In genomic region chr20:50663095-50663821, GRCh38 we compare ENCODE assay signal across 7 cellular contexts. TPM values are rescaled to one million over a fixed set of nuclear protein-coding genes. Genes with fewer than 3 reads are reported as not detected.
DNase-seq lines count a peak whose midpoint lies in the region; ATAC-seq and TF ChIP-seq lines count a peak whose summit lies in the region.

No MANE protein-coding gene starts in this region.

- H2BK120ac ChIP-seq in H9 (ENCODE audit: low read depth, low read length, poor library complexity, severe bottlenecking): no peak overlapping the region

- H3K4me2 ChIP-seq in H9 (ENCODE audit: insufficient read depth, insufficient read length, low read length): no peak overlapping the region

- no peak overlapping the region for H4K91ac ChIP-seq in H9 (ENCODE audit: insufficient read length, low read depth, low read length)

- peak; percentile 64 for TF ChIP-seq CTCF in H9 (conservative IDR thresholded peaks at IDR 0.05)

- H3K9ac ChIP-seq in H9 (ENCODE audit: extremely low read depth, insufficient read length, low read length) (no peak overlapping the region), duodenal mucosa (ENCODE audit: low read depth in 1 of 2, low read length in 2 of 2) (no peak overlapping the region)

- no peak overlapping the region for H2BK12ac ChIP-seq in H9 (ENCODE audit: insufficient read length, low read depth, low read length)

- H3K56ac ChIP-seq in H9 (ENCODE audit: insufficient read length, low read depth, low read length): no peak overlapping the region

- no CpG with 5 or more reads among the region's 10 CpGs for WGBS in H9 (ENCODE audit: extremely low coverage, insufficient read length, low lambda C conversion rate)

- ATAC-seq in GM19328 (IDR thresholded peaks at IDR 0.05; ENCODE audit: unreplicated experiment): no peak

- H3K27me3 Mint-ChIP-seq in H9 (ENCODE audit: low read depth): no peaks in the 10 kb centered on the region; the same call in 1 of the 2 replicates

- no peaks in the 10 kb centered on the region for H3K79me1 ChIP-seq in H9 (ENCODE audit: insufficient read depth, low read depth, low read length, poor library complexity, severe bottlenecking)

- no peak overlapping the region for H3K23ac ChIP-seq in H9 (ENCODE audit: insufficient read length, low read depth, low read length)

- H3K9me3 Mint-ChIP-seq in H9: peaks cover 0 to 3% of the 10 kb centered on the region in 2 experiments; a peak in 2 of 5 replicates

- no peaks in the 10 kb centered on the region for H4K20me1 ChIP-seq in H9 (ENCODE audit: control insufficient read depth, insufficient read depth, insufficient read length)

- no peak overlapping the region for H3K27ac Mint-ChIP-seq in H9

- H3K9me3 ChIP-seq in H9 (ENCODE audit: control insufficient read depth, low read depth, low read length) (no peaks in the 10 kb centered on the region), duodenal mucosa (ENCODE audit: control insufficient read depth in 1 of 2, low read length in 2 of 2) (no peaks in the 10 kb centered on the region)

- DNase-seq in H9 (peak; percentile 48), NCI-H69 (lab: John Stamatoyannopoulos, UW) (peak; percentile 16), renal cortical epithelial cell (ENCODE audit: low read depth) (peak; percentile 80), hepatic stellate cell (ENCODE audit: low spot score) (no peak), activated gamma-delta T cell treated with Interleukin-2 at 50 U/mL for 16 hours (no peak)

- no peaks in the 10 kb centered on the region for H3K36me3 ChIP-seq in duodenal mucosa (ENCODE audit: control insufficient read depth in 1 of 2, insufficient read depth in 2 of 2, low read length in 2 of 2)

- H4K5ac ChIP-seq in H9 (ENCODE audit: insufficient read length, low read depth, low read length): no peak overlapping the region

- H3K4me1 ChIP-seq in H9 (ENCODE audit: insufficient read depth, low read length): no peaks in the 10 kb centered on the region; the same call in 1 of the 2 replicates
- H3K4me1 ChIP-seq in duodenal mucosa (ENCODE audit: control insufficient read depth in 1 of 2, insufficient read depth in 2 of 2, low read length in 2 of 2): peaks cover 18 to 39% of the 10 kb centered on the region in 2 donors

- H3K4me3 ChIP-seq in duodenal mucosa (ENCODE audit: low read depth in 1 of 2, low read length in 2 of 2): peak overlapping the region in 1 of 2 donors; percentile 29

- peaks cover 20 to 35% of the 10 kb centered on the region in 2 experiments for H3K4me1 Mint-ChIP-seq in H9

- no peak overlapping the region for H2BK5ac ChIP-seq in H9 (ENCODE audit: insufficient read length, low read length)

- H2BK15ac ChIP-seq in H9 (ENCODE audit: low read depth, low read length): no peak overlapping the region

- no peak overlapping the region; the same call in 1 of the 2 replicates for H3K14ac ChIP-seq in H9 (ENCODE audit: insufficient read depth, low read length)

- H3K27ac ChIP-seq in H9 (ENCODE audit: insufficient read length, low read depth, low read length) (no peak overlapping the region), duodenal mucosa (ENCODE audit: low read depth, low read length) (peak overlapping the region; percentile 64)

- no peaks in the 10 kb centered on the region for H3K79me2 ChIP-seq in H9 (ENCODE audit: insufficient read depth, low read length)

- H3K27me3 ChIP-seq in H9 (ENCODE audit: insufficient read depth, low read length) (no peaks in the 10 kb centered on the region), duodenal mucosa (ENCODE audit: control insufficient read depth in 1 of 2, insufficient read depth in 2 of 2, low read length in 2 of 2) (no peaks in the 10 kb centered on the region)

- H2AFZ ChIP-seq in H9 (ENCODE audit: low read length): no peak overlapping the region

- H3K23me2 ChIP-seq in H9 (ENCODE audit: insufficient read length, low read depth, low read length, poor library complexity, severe bottlenecking): no peaks in the 10 kb centered on the region

- no peak overlapping the region for H4K8ac ChIP-seq in H9 (replicated peaks; ENCODE audit: insufficient read length, low read depth, low read length)

- H3K36me3 Mint-ChIP-seq in H9 (ENCODE audit: insufficient read depth in 1 of 3, low read depth in 3 of 3): peaks cover 0 to 5% (median 0%) of the 10 kb centered on the region in 3 experiments; a peak in 2 of 7 replicates

- no peak overlapping the region for H2AK5ac ChIP-seq in H9 (ENCODE audit: insufficient read length, low read length)

- H3T11ph ChIP-seq in H9 (ENCODE audit: low read length): no peak overlapping the region

- H3K18ac ChIP-seq in H9 (ENCODE audit: insufficient read length, low read depth, low read length): no peak overlapping the region

- H3K4me3 Mint-ChIP-seq in H9: no peak overlapping the region

- H3K4ac ChIP-seq in H9 (ENCODE audit: low read depth, low read length): no peak overlapping the region

- H2BK20ac ChIP-seq in H9 (ENCODE audit: low read depth, low read length, poor library complexity, severe bottlenecking): no peak overlapping the region

RNA-seq across cellular contexts. Expression of gene RIPOR3, which starts 28.1 kb away (rescaled TPM):
- 0.46 and 0.48 TPM in 2 replicates for total RNA-seq in H9 (2021)
- total RNA-seq in renal cortical epithelial cell: 0.35 and 0.65 TPM in 2 replicates

Comparison
In these comparisons a context has a peak if more than half of its experiments do, and no peak if none do; other contexts are left out.
1. DNase-seq: peak in H9 (single experiment), NCI-H69 (single experiment) and renal cortical epithelial cell (single experiment); none in hepatic stellate cell (single experiment) and activated gamma-delta T cell treated with Interleukin-2 at 50 U/mL for 16 hours (single experiment).